8 cellular contexts compared by ENCODE assay signal in the genomic region with DNA sequence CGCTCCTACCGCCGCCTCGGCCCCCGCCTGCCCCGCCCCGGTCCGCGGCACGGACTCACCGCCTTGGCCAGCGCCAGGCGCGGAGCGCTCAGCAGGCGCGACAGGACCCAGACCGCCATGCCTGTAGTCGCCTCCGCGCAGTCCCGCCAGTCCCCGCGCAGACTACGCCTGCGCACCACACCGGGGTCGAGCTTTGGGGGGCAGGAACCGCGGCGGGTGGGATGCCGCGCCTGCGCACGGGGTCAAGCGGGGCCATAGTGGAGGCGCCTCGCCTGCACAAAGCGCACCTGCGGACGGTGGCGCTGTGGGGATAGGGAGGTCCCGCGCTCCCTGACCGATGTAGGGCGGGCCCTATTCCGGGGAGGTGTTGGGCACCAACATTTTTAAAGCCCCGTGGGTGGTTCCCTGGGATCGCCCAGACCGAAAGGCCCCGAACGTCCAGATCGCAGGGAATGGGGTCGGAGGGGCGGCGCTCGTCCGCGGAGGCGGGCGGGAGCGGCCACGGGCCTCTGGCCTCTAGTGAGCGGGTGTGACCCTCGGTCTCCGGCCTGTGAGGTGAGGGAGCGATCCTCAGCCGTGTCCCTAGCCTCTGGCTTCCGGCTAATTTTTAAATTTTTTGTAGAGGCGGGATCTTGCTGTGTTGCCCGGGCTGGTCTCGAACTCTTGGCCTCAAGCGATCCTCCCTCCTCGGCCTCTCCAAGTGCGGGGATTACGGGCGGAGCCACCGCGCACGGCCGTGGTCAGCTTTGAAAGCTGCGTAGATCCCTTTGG.
DNase-seq lines count a peak whose midpoint lies in the region; ATAC-seq and TF ChIP-seq lines count a peak whose summit lies in the region.

No MANE protein-coding gene starts in this region.

- peak; percentile 85 for ATAC-seq in GM19463 (IDR thresholded peaks at IDR 0.05; ENCODE audit: unreplicated experiment)

- in situ Hi-C loops in astrocyte of the cerebellum (cut with HindIII; ENCODE audit: low sequenced_read_pairs): no loop called here

- no peaks in the 10 kb centered on the region for H3K9me3 Mint-ChIP-seq in Caco-2 (ENCODE audit: unreplicated experiment)

- peaks cover 8% of the 10 kb centered on the region for H3K4me1 Mint-ChIP-seq in Caco-2 (ENCODE audit: low read depth, unreplicated experiment)

- H3K36me3 ChIP-seq in Caco-2 (ENCODE audit: control insufficient read depth, insufficient read depth, low read length) (no peaks in the 10 kb centered on the region), iPS-18a (ENCODE audit: control insufficient read depth, low read depth, low read length) (peaks cover 6% of the 10 kb centered on the region), skeletal muscle tissue (ENCODE audit: control insufficient read depth in 3 of 3, insufficient read depth in 3 of 3, low read length in 3 of 3) (peaks cover 0 to 2% (median 0%) of the 10 kb centered on the region in 3 donors), SJCRH30 (no peaks in the 10 kb centered on the region)

- TF ChIP-seq CTCF in Caco-2 (IDR thresholded peaks at IDR 0.05; ENCODE audit: insufficient read depth in 1 of 2, low read depth in 1 of 2, low read length in 1 of 2, severe bottlenecking in 1 of 2, unreplicated experiment in 1 of 2) (no peak), astrocyte of the cerebellum (IDR thresholded peaks at IDR 0.05; ENCODE audit: low read depth, low read length, missing control alignments) (no peak)

- intact Hi-C loops in Caco-2 (cut with micrococcal nuclease; ENCODE audit: unreplicated experiment): no loop called here

- no peaks in the 10 kb centered on the region for H3K36me3 Mint-ChIP-seq in Caco-2 (ENCODE audit: insufficient read depth, unreplicated experiment)

- H3K4me3 Mint-ChIP-seq in Caco-2 (ENCODE audit: unreplicated experiment): peak overlapping the region; percentile 55

- CTCF ChIA-PET in Caco-2 (lab: Charles Lee): interaction anchor here (0.6 kb wide), 1 partner anchor 113 kb away, joined by 3 read pairs; no protein-coding TSS in a partner anchor

- H3K9ac ChIP-seq in iPS-18a (ENCODE audit: low read length) (peak overlapping the region; percentile 62), skeletal muscle tissue (ENCODE audit: low read depth in 1 of 3, low read length in 3 of 3) (peak overlapping the region; percentile 57 to 81 (median 67))

- H3K27ac ChIP-seq in iPS-18a (ENCODE audit: low read length) (no peak overlapping the region), skeletal muscle tissue (ENCODE audit: low read depth, low read length) (peak overlapping the region; percentile 30), SJCRH30 (no peak overlapping the region)

- H3K27me3 Mint-ChIP-seq in Caco-2 (ENCODE audit: insufficient read depth, unreplicated experiment): no peaks in the 10 kb centered on the region

- H3K9me3 ChIP-seq in Caco-2 (no peaks in the 10 kb centered on the region), iPS-18a (ENCODE audit: control insufficient read depth, low read depth, low read length) (no peaks in the 10 kb centered on the region), skeletal muscle tissue (ENCODE audit: control insufficient read depth in 3 of 3, low read length in 3 of 3) (no peaks in the 10 kb centered on the region), SJCRH30 (replicated peaks) (no peaks in the 10 kb centered on the region)

- H3K27me3 ChIP-seq in Caco-2 (replicated peaks; ENCODE audit: control insufficient read depth, insufficient read depth, low read length): no peaks in the 10 kb centered on the region
- H3K27me3 ChIP-seq in iPS-18a (ENCODE audit: control insufficient read depth, insufficient read depth, low read length): no peaks in the 10 kb centered on the region
- no peaks in the 10 kb centered on the region for H3K27me3 ChIP-seq in skeletal muscle tissue (ENCODE audit: control insufficient read depth in 3 of 3, insufficient read depth in 3 of 3, low read length in 3 of 3)
- H3K27me3 ChIP-seq in SJCRH30: no peaks in the 10 kb centered on the region

- H3K4me3 ChIP-seq in Caco-2 (ENCODE audit: low read depth, low read length): peak overlapping the region; percentile 40
- H3K4me3 ChIP-seq in astrocyte of the cerebellum (ENCODE audit: low read depth, low read length): peak overlapping the region; percentile 42
- H3K4me3 ChIP-seq in iPS-18a (ENCODE audit: low read length): peak overlapping the region; percentile 83
- H3K4me3 ChIP-seq in skeletal muscle tissue (ENCODE audit: low read length in 3 of 3): peak overlapping the region; percentile 70 to 78 (median 70)
- H3K4me3 ChIP-seq in SJCRH30: no peak overlapping the region

- H3K4me1 ChIP-seq in Caco-2 (peaks cover 11% of the 10 kb centered on the region), iPS-18a (ENCODE audit: control insufficient read depth, low read depth, low read length) (no peaks in the 10 kb centered on the region), skeletal muscle tissue (ENCODE audit: control insufficient read depth in 3 of 3, insufficient read depth in 3 of 3, low read length in 3 of 3) (peaks cover 0 to 3% (median 2%) of the 10 kb centered on the region in 3 donors), SJCRH30 (no peaks in the 10 kb centered on the region)

- no TSS peak for BruUV-seq in Caco-2 (replicated peaks; lab: Mats Ljungman, UMichigan)

- DNase-seq in Caco-2 (peak; percentile 58 to 62), HPDE6-E6E7 (ENCODE audit: extremely low spot score) (peak; percentile 39), T follicular helper cell (ENCODE audit: low read depth) (peak; percentile 37), astrocyte of the cerebellum (ENCODE audit: low read depth) (no peak), SJCRH30 (no peak)

- POLR2A ChIA-PET in Caco-2 (lab: Charles Lee): no interaction called here

- H3K27ac Mint-ChIP-seq in Caco-2 (ENCODE audit: unreplicated experiment): peak overlapping the region; percentile 32

Comparison
In these comparisons a context has a peak if more than half of its experiments do, and no peak if none do; other contexts are left out.
1. DNase-seq: peak in Caco-2 (2 of 2), HPDE6-E6E7 (single experiment) and T follicular helper cell (single experiment); none in astrocyte of the cerebellum (single experiment) and SJCRH30 (0 of 2).